In the genomic region with DNA sequence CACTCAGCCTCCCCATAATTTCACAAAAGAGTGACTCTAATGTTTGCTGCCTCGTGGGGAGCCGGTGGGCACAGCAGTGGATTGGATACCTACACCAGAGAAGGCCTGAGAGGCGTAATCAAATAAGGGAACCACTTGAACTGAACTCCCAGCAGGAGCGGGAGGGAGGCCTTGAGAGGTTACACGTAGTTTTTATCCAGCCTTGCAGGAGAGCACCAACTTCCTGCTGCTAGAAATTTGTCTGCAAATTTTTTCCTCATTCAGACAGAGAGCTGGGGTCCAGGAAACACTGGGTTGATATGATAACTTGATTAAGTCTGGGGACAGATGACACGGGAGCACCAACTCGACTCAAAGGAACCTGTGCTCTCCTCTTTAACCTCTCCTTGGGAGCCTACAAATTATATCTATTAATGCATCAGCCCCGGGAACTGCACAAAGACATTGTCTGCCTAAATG, we compare ENCODE assay signal across 8 cellular contexts.
DNase-seq lines count a peak whose midpoint lies in the region; FAIRE-seq and TF ChIP-seq lines count a peak whose summit lies in the region.

No MANE protein-coding gene starts in this region.

- TF ChIP-seq POLR2A in endothelial cell of umbilical vein (IDR thresholded peaks at IDR 0.05; ENCODE audit: low read depth, low read length) (no peak), lower leg skin (IDR thresholded peaks at IDR 0.05) (no peak)

- peaks cover 29% of the 10 kb centered on the region for H3K4me1 ChIP-seq in A673 (ENCODE audit: insufficient read depth, low read length, poor library complexity, severe bottlenecking)
- peaks cover 10% of the 10 kb centered on the region for H3K4me1 ChIP-seq in NT2/D1 (ENCODE audit: insufficient read depth, insufficient read length)
- peaks cover 17% of the 10 kb centered on the region for H3K4me1 ChIP-seq in endothelial cell of umbilical vein (ENCODE audit: control insufficient read depth, extremely low read depth, insufficient read depth, low read length)
- peaks cover 3% of the 10 kb centered on the region for H3K4me1 ChIP-seq in effector memory CD4-positive, alpha-beta T cell (ENCODE audit: control insufficient read depth, insufficient read depth, low read length, poor library complexity, severe bottlenecking)

- TF ChIP-seq CTCF in A673 (conservative IDR thresholded peaks at IDR 0.05; ENCODE audit: low read depth, low read length) (no peak), endothelial cell of umbilical vein (IDR thresholded peaks at IDR 0.05; ENCODE audit: extremely low read depth in 1 of 2, insufficient read depth in 1 of 2, low read depth in 1 of 2, low read length in 2 of 2) (no peak), lower leg skin (IDR thresholded peaks at IDR 0.05) (no peak), WERI-Rb-1 (IDR thresholded peaks at IDR 0.05; ENCODE audit: low read depth, low read length) (no peak)

- no peaks in the 10 kb centered on the region for H3K9me1 ChIP-seq in endothelial cell of umbilical vein (replicated peaks; ENCODE audit: control insufficient read depth, extremely low read depth, insufficient read depth, low read length)

- H2AFZ ChIP-seq in endothelial cell of umbilical vein (ENCODE audit: low read depth, low read length) = peak overlapping the region; percentile 86

- FAIRE-seq in endothelial cell of umbilical vein (lab: Jason Lieb, UNC) = peak; percentile 81

- CTCF ChIA-PET in A673 (lab: Charles Lee) (interaction anchor here (0.6 kb wide), 1 partner anchor 71 kb away, joined by 3 read pairs; no protein-coding TSS in a partner anchor), endothelial cell of umbilical vein (lab: Charles Lee) (interaction anchor here (1.3 to 2.0 kb wide), 3 partner anchors 65 to 425 kb away, joined by 5 to 6 read pairs (median 6); no protein-coding TSS in a partner anchor)

- no peaks in the 10 kb centered on the region for H4K20me1 ChIP-seq in endothelial cell of umbilical vein (replicated peaks; ENCODE audit: control insufficient read depth, extremely low read depth, insufficient read depth, low read length)

- DNase-seq in A673 (ENCODE audit: low spot score) (peak; percentile 91), HuH-7 (ENCODE audit: low spot score) (peak; percentile 41), NT2/D1 (ENCODE audit: low read depth, low spot score) (peak; percentile 47), endothelial cell of umbilical vein (ENCODE audit: low read depth, low spot score) (peak; percentile 80), lower leg skin (ENCODE audit: low spot score in 2 of 2) (no peak), WERI-Rb-1 (no peak), hypothalamus (lab: John Stamatoyannopoulos, UW) (no peak)
- no peak for DNase-seq in effector memory CD4-positive, alpha-beta T cell

- no peaks in the 10 kb centered on the region for H3K9me3 ChIP-seq in A673 (ENCODE audit: low read depth, low read length, poor library complexity, severe bottlenecking)
- H3K9me3 ChIP-seq in NT2/D1 (ENCODE audit: insufficient read depth, low read length) = no peaks in the 10 kb centered on the region
- no peaks in the 10 kb centered on the region for H3K9me3 ChIP-seq in endothelial cell of umbilical vein (replicated peaks; ENCODE audit: control insufficient read depth, insufficient read depth, low read length)
- no peaks in the 10 kb centered on the region for H3K9me3 ChIP-seq in effector memory CD4-positive, alpha-beta T cell (ENCODE audit: control insufficient read depth, low read length)
- H3K9me3 ChIP-seq in WERI-Rb-1 (ENCODE audit: severe bottlenecking) = no peaks in the 10 kb centered on the region

- H3K27me3 ChIP-seq in A673 (replicated peaks; ENCODE audit: insufficient read depth, low read depth, low read length, poor library complexity) (no peaks in the 10 kb centered on the region), NT2/D1 (ENCODE audit: insufficient read depth, insufficient read length) (peaks cover 22% of the 10 kb centered on the region), endothelial cell of umbilical vein (ENCODE audit: control insufficient read depth in 2 of 2, insufficient read depth in 2 of 2, low read length in 2 of 2) (no peaks in the 10 kb centered on the region), WERI-Rb-1 (ENCODE audit: insufficient read depth, low read depth, severe bottlenecking) (no peaks in the 10 kb centered on the region)
- H3K27me3 ChIP-seq in effector memory CD4-positive, alpha-beta T cell (replicated peaks; ENCODE audit: control insufficient read depth, insufficient read depth, low read length, poor library complexity, severe bottlenecking) = no peaks in the 10 kb centered on the region

- no peaks in the 10 kb centered on the region for H3K79me2 ChIP-seq in endothelial cell of umbilical vein (ENCODE audit: control insufficient read depth, insufficient read depth, low read length)

- intact Hi-C loops in A673 (cut with micrococcal nuclease; ENCODE audit: unreplicated experiment) = loop anchor here (2.0 kb wide), 1 partner anchor 109 kb away; no protein-coding TSS in a partner anchor
- intact Hi-C loops in endothelial cell of umbilical vein (cut with micrococcal nuclease) = loop anchor here (1.0 to 2.0 kb wide), 4 partner anchors 60 to 101 kb away; no protein-coding TSS in a partner anchor
- intact Hi-C loops in lower leg skin (cut with DNase I; ENCODE audit: low total_unique reads) = no loop called here

- 78 to 80% methylated on average over 8 of the region's 8 CpGs for WGBS in lower leg skin, 2 donors

- no TSS peak for BruUV-seq in A673 (replicated peaks; lab: Mats Ljungman, UMichigan)
- no TSS peak for BruUV-seq in endothelial cell of umbilical vein (replicated peaks; lab: Mats Ljungman, UMichigan)

- POLR2A ChIA-PET in A673 (lab: Charles Lee; ENCODE audit: low non-redundant PET) (interaction anchor here (0.6 kb wide), 1 partner anchor 55 kb away, joined by 6 read pairs; no protein-coding TSS in a partner anchor), endothelial cell of umbilical vein (lab: Charles Lee) (no interaction called here)

- H3K36me3 ChIP-seq in A673 (ENCODE audit: insufficient read depth, low read length, poor library complexity, severe bottlenecking) = no peaks in the 10 kb centered on the region
- no peaks in the 10 kb centered on the region for H3K36me3 ChIP-seq in NT2/D1 (ENCODE audit: insufficient read depth, insufficient read length, low read length)
- no peaks in the 10 kb centered on the region for H3K36me3 ChIP-seq in endothelial cell of umbilical vein (ENCODE audit: control insufficient read depth in 2 of 2, extremely low read depth in 1 of 2, insufficient read depth in 2 of 2, low read length in 2 of 2)
- no peaks in the 10 kb centered on the region for H3K36me3 ChIP-seq in effector memory CD4-positive, alpha-beta T cell (ENCODE audit: control insufficient read depth, insufficient read depth, low read length)
- H3K36me3 ChIP-seq in WERI-Rb-1 = no peaks in the 10 kb centered on the region

- H3K27ac ChIP-seq in A673 (ENCODE audit: low read depth, low read length, poor library complexity, severe bottlenecking) = peak overlapping the region; percentile 55
- peak overlapping the region; percentile 81 for H3K27ac ChIP-seq in endothelial cell of umbilical vein (ENCODE audit: insufficient read depth, low read depth, low read length)
- H3K27ac ChIP-seq in effector memory CD4-positive, alpha-beta T cell (ENCODE audit: insufficient read depth, low read length, poor library complexity, severe bottlenecking) = no peak overlapping the region
- no peak overlapping the region for H3K27ac ChIP-seq in WERI-Rb-1

- dilution Hi-C loops in endothelial cell of umbilical vein (cut with MboI; ENCODE audit: extremely low pct_ligation_motif_present, low sequenced_read_pairs) = no loop called here

- peak overlapping the region; percentile 55 for H3K4me2 ChIP-seq in endothelial cell of umbilical vein (ENCODE audit: insufficient read depth, low read length)

- H3K4me3 ChIP-seq in A673 (ENCODE audit: low read depth, low read length, poor library complexity, severe bottlenecking) = no peak overlapping the region
- H3K4me3 ChIP-seq in NT2/D1 (ENCODE audit: insufficient read length, low read depth) = no peak overlapping the region
- H3K4me3 ChIP-seq in endothelial cell of umbilical vein (replicated peaks in 1 of 3; ENCODE audit: insufficient read depth in 1 of 3, low read depth in 1 of 3, low read length in 3 of 3) = no peak overlapping the region
- H3K4me3 ChIP-seq in lower leg skin (ENCODE audit: low read depth, poor library complexity, severe bottlenecking) = no peak overlapping the region
- H3K4me3 ChIP-seq in effector memory CD4-positive, alpha-beta T cell (ENCODE audit: insufficient read depth, low read depth, low read length, poor library complexity, severe bottlenecking) = no peak overlapping the region
- no peak overlapping the region for H3K4me3 ChIP-seq in WERI-Rb-1 (ENCODE audit: low read depth, low read length)

- H3K9ac ChIP-seq in NT2/D1 (ENCODE audit: insufficient read length, low read depth) (no peak overlapping the region), endothelial cell of umbilical vein (replicated peaks; ENCODE audit: extremely low read depth, insufficient read depth, low read length) (peak overlapping the region; percentile 32)

TF ChIP-seq in endothelial cell of umbilical vein, 7 proteins besides CTCF, POLR2A, EP300 and RAD21:
- TF ChIP-seq POLR2AphosphoS5 (IDR thresholded peaks at IDR 0.05; ENCODE audit: insufficient read depth, low read depth, low read length) (no peak), MYC (IDR thresholded peaks at IDR 0.05; ENCODE audit: low read depth, low read length) (no peak), GATA2 (IDR thresholded peaks at IDR 0.05; ENCODE audit: insufficient read depth, insufficient read length, low read depth, low read length) (no peak), JUN (IDR thresholded peaks at IDR 0.05; ENCODE audit: borderline replicate concordance, insufficient read depth, insufficient read length, low read depth) (no peak), FOS (IDR thresholded peaks at IDR 0.05; ENCODE audit: borderline replicate concordance, insufficient read depth, low read length) (no peak), EZH2 (IDR thresholded peaks at IDR 0.05; ENCODE audit: borderline replicate concordance, low read depth, low read length, severe bottlenecking) (no peak)
- TF ChIP-seq, protein P1, sequence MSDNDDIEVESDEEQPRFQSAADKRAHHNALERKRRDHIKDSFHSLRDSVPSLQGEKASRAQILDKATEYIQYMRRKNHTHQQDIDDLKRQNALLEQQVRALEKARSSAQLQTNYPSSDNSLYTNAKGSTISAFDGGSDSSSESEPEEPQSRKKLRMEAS (IDR thresholded peaks at IDR 0.05; ENCODE audit: insufficient read depth, insufficient read length) = no peak

Comparison
In these comparisons a context has a peak if more than half of its experiments do, and no peak if none do; other contexts are left out.
1. DNase-seq: peak in A673 (single experiment), HuH-7 (single experiment), NT2/D1 (single experiment) and endothelial cell of umbilical vein (single experiment); none in lower leg skin (0 of 2), effector memory CD4-positive, alpha-beta T cell (0 of 3), WERI-Rb-1 (single experiment) and hypothalamus (0 of 51).
2. H3K27ac ChIP-seq: peak in A673 (single experiment) and endothelial cell of umbilical vein (single experiment); none in effector memory CD4-positive, alpha-beta T cell (single experiment) and WERI-Rb-1 (single experiment).